Comparison of ENCODE assay signal across 8 cellular contexts in the genomic region with DNA sequence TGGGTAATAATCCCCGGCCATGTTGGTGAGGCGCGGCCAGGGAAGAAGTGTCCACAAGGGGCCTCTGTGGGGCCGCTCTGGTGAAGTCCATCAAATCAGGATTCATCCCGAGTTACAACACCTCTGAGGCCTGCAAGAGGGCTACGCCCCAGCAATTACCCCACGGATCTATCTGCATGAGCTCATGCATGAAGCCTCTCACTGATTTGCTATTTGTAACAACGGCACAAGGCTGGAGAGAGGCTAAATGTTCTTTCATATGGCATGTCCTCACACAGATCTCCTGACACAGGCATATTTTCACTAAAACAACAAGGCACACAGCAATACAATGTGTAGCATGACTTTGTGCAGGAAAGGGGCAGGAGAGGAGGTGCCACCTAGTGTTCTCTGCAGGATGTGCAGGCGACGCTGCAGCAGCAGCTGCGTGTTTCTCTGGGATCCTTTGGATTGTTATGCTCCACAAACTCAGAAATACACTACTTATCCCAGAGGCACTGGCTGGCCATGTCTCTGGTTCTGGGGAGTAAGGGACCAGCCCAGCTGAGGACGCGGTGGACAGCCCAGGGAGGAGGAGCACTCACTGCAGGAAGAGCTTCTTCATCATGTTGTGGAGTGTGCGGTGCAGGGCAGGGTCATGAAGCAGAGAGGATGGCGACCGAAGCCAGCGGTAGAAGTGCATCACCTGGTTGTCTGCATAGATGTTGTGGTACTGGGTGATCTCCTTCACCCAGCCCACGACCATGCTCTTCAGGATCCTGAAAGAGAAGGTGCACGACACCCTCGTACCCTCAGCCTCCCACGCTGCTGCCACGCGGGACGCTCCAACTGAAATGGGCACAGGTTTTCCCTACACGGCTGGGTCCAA.
DNase-seq lines count a peak whose midpoint lies in the region; ATAC-seq and TF ChIP-seq lines count a peak whose summit lies in the region.

No MANE protein-coding gene starts in this region.

- POLR2A ChIA-PET in AG04449 (lab: Yijun Ruan, JAX), result no interaction called here

- ATAC-seq in GM19397 (IDR thresholded peaks at IDR 0.05; ENCODE audit: unreplicated experiment), result no peak
- no peak for ATAC-seq in GM19455 (IDR thresholded peaks at IDR 0.05; ENCODE audit: unreplicated experiment)
- ATAC-seq in HG02885 (IDR thresholded peaks at IDR 0.05; ENCODE audit: poor library complexity, unreplicated experiment), result no peak

- intact Hi-C loops in posterior cingulate gyrus (cut with DNase I), result no loop called here

- DNase-seq in AG04449 (ENCODE audit: low read depth, low spot score), result peak; percentile 10
- DNase-seq in RKO (ENCODE audit: low spot score), result peak; percentile 49
- peak; percentile 81 for DNase-seq in fibroblast of mammary gland (ENCODE audit: low read depth)
- DNase-seq in posterior cingulate gyrus, result peak in 6 of 10 donors; percentile 29 to 92 (median 60)

- H3K4me3 ChIP-seq in AG04449 (ENCODE audit: low read depth, low read length) (no peak overlapping the region), fibroblast of mammary gland (ENCODE audit: control insufficient read depth, low read depth, low read length) (no peak overlapping the region)

- CTCF ChIA-PET in AG04449 (lab: Yijun Ruan, JAX), result interaction anchor here (0.6 to 6.2 kb wide), 22 partner anchors 9 to 485 kb away, joined by 3 to 78 read pairs (median 6); partner anchors contain the start of genes LRCOL1 and P2RX2

- TF ChIP-seq CTCF in AG04449 (IDR thresholded peaks at IDR 0.05; ENCODE audit: insufficient read depth, low read length, missing control alignments), result peak; percentile 92
- peak; percentile 83 for TF ChIP-seq CTCF in GM12872 (IDR thresholded peaks at IDR 0.05; ENCODE audit: insufficient read depth, low read depth, low read length)
- peak; percentile 86 for TF ChIP-seq CTCF in fibroblast of mammary gland (conservative IDR thresholded peaks at IDR 0.05; ENCODE audit: control insufficient read depth, insufficient read depth, low read depth, low read length)

Comparison
In these comparisons a context has a peak if more than half of its experiments do, and no peak if none do; other contexts are left out.
1. DNase-seq: peak in every context shown above with its lines; median percentile 81 in fibroblast of mammary gland; 60 in posterior cingulate gyrus; 49 in RKO; 10 in AG04449.